ENCODE assay signal across 8 cellular contexts in genomic region chr12:108611884-108612415, GRCh38. TPM values are rescaled to one million over a fixed set of nuclear protein-coding genes. Genes with fewer than 3 reads are reported as not detected.
A peak's percentile ranks its signal among the peaks of the same experiment; 100 is the strongest.
DNase-seq lines count a peak whose midpoint lies in the region; ATAC-seq and TF ChIP-seq lines count a peak whose summit lies in the region.

No MANE protein-coding gene starts in this region.

- H3F3A ChIP-seq in Loucy (ENCODE audit: low read depth): no peaks in the 10 kb centered on the region

- H3K27me3 ChIP-seq in Loucy (ENCODE audit: insufficient read depth, low read length, poor library complexity, severe bottlenecking): no peaks in the 10 kb centered on the region

- H4K20me1 ChIP-seq in Loucy (ENCODE audit: insufficient read depth, low read length, poor library complexity, severe bottlenecking): no peaks in the 10 kb centered on the region

- no peak overlapping the region for H3K9ac ChIP-seq in Loucy (ENCODE audit: low read depth, low read length, poor library complexity, severe bottlenecking)

- no peak overlapping the region for H3K4me3 ChIP-seq in Loucy (ENCODE audit: low read length, poor library complexity, severe bottlenecking)
- no peak overlapping the region for H3K4me3 ChIP-seq in fibroblast of villous mesenchyme (ENCODE audit: low read depth, low read length)

- no peaks in the 10 kb centered on the region for H3K9me3 ChIP-seq in Loucy (ENCODE audit: insufficient read depth, low read depth, low read length)

- peaks cover 10% of the 10 kb centered on the region for H3K4me1 ChIP-seq in Loucy (ENCODE audit: insufficient read depth, low read length, poor library complexity, severe bottlenecking)

- no peaks in the 10 kb centered on the region for H3K36me3 ChIP-seq in Loucy (ENCODE audit: insufficient read depth, low read length)

- ATAC-seq in HG03025 (IDR thresholded peaks at IDR 0.05; ENCODE audit: low FRiP score, unreplicated experiment): no peak

- no peaks in the 10 kb centered on the region for H3K9me2 ChIP-seq in Loucy (replicated peaks; ENCODE audit: low read depth, low read length)

- H2AFZ ChIP-seq in Loucy (ENCODE audit: low read length): no peak overlapping the region

- TF ChIP-seq CTCF in Loucy (conservative IDR thresholded peaks at IDR 0.05; ENCODE audit: low read length) (peak; percentile 77), fibroblast of villous mesenchyme (IDR thresholded peaks at IDR 0.05; ENCODE audit: insufficient read depth, low read depth, low read length) (peak; percentile 54)

- H3K4me2 ChIP-seq in Loucy (ENCODE audit: low read depth, low read length, poor library complexity, severe bottlenecking): no peak overlapping the region

- no peaks in the 10 kb centered on the region for H3K79me2 ChIP-seq in Loucy (ENCODE audit: insufficient read depth, low read length)

- DNase-seq in GM03348 (ENCODE audit: low spot score): peak; percentile 77
- DNase-seq in activated CD8-positive, alpha-beta memory T cell treated with anti-CD3 and anti-CD28 coated beads, Interleukin-2, amount 50 U/mL, for 48 hours: peak; percentile 78
- DNase-seq in fibroblast of villous mesenchyme (ENCODE audit: low read depth): peak; percentile 82
- DNase-seq in stimulated activated CD8-positive, alpha-beta memory T cell treated with anti-CD3 and anti-CD28 coated beads, Interleukin-12 subunit alpha, Interleukin-12 subunit beta, amount 100 ng/mL, for 4 hours (ENCODE audit: low read depth): peak; percentile 49
- DNase-seq in foreskin melanocyte: no peak
- DNase-seq in NCI-H1417 treated with DMSO at 0.1 percent for 48 hours (lab: John Stamatoyannopoulos, UW): no peak

RNA-seq across cellular contexts. Expression of gene TMEM119, which starts 14.1 kb away (rescaled TPM):
- 83.3 and 186 TPM in 2 replicates for total RNA-seq in fibroblast of villous mesenchyme

RNA-seq across cellular contexts. Expression of gene SELPLG, which starts 21.7 kb away (rescaled TPM):
- 1.3 and 2.2 TPM in 2 replicates for total RNA-seq in fibroblast of villous mesenchyme

RNA-seq across cellular contexts. Expression of gene ISCU, which starts 49.6 kb away (rescaled TPM):
- 105 TPM in 2 replicates for total RNA-seq in fibroblast of villous mesenchyme

RNA-seq across cellular contexts. Expression of gene SART3, which starts 51.0 kb away (rescaled TPM):
- total RNA-seq in fibroblast of villous mesenchyme: 41.2 and 59.2 TPM in 2 replicates

Comparison
In these comparisons a context has a peak if more than half of its experiments do, and no peak if none do; other contexts are left out.
1. DNase-seq: peak in GM03348 (single experiment), activated CD8-positive, alpha-beta memory T cell treated with anti-CD3 and anti-CD28 coated beads, Interleukin-2, amount 50 U/mL, for 48 hours (single experiment), fibroblast of villous mesenchyme (single experiment) and stimulated activated CD8-positive, alpha-beta memory T cell treated with anti-CD3 and anti-CD28 coated beads, Interleukin-12 subunit alpha, Interleukin-12 subunit beta, amount 100 ng/mL, for 4 hours (single experiment); none in foreskin melanocyte (single experiment) and NCI-H1417 treated with DMSO at 0.1 percent for 48 hours (single experiment).